Comparison of ENCODE assay signal across 13 cellular contexts in the genomic region with DNA sequence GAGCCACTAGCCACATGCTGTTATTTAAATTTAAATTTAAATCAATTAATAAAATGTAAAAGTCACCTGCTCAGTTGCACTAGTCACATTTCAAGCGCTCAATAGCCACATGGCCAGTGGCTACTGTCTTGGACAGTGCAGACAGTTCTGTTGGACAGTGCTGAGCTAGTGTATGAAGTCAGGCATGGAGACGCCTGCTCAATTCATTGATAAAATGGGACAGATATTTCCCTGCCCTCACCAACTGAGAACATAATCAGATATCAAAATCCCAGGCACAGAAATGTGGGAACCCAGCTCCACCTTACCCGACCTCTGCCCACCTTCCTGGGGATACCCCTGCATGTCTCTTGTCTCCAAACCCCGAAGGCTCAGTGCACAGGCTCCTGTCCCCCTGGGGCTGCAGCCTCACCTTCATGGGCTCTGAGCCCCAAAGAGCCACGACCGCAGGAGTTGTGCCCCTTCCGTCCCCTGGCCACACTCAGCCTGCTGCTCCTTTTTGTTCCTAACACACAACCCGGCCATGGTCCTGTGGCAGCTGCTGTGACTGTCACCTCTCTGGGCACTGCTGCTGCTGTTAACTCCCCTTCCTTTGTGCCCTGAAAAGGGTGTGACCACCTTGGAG.
DNase-seq lines count a peak whose midpoint lies in the region; ATAC-seq, FAIRE-seq and TF ChIP-seq lines count a peak whose summit lies in the region.
"Had no signal": no experiment of that assay in that cellular context is flagged by ENCODE, and none has a peak within 500 bp of the region (broad histone marks: within the 10 kb centered on the region; RNA-seq: fewer than 3 reads in every experiment).

No MANE protein-coding gene starts in this region.

- DNase-seq in A549 (ENCODE audit: low read depth in 1 of 2, low spot score in 1 of 2), result no peak
- no peak for DNase-seq in Right ventricle myocardium superior
- no peak for DNase-seq in prostate gland (ENCODE audit: low spot score)
- no peak for DNase-seq in Kasumi-1 (lab: John Stamatoyannopoulos, UW)
- DNase-seq in SHP77 (lab: John Stamatoyannopoulos, UW), result no peak
- DNase-seq in T-helper 17 cell, result no peak
- DNase-seq: ACHN; activated CD8-positive, alpha-beta memory T cell treated with anti-CD3 and anti-CD28 coated beads, Interleukin-2, amount 10 ng/mL, durations not matched to agents 7 days and 5 days; NCI-H1930 had no signal

- FAIRE-seq in A549 (lab: Jason Lieb, UNC), result no peak

- WGBS in A549 (ENCODE audit: missing lambda C conversion rate), result 83% methylated on average over 7 of the region's 8 CpGs
- WGBS in prostate gland, result 79% methylated on average over 8 of the region's 8 CpGs

- H3K27ac ChIP-seq in A549, result peak overlapping the region in 1 of 2 experiments; percentile 72; a peak in 3 of 6 replicates
- H3K27ac ChIP-seq in VCaP, result peak overlapping the region; percentile 33
- peak overlapping the region; percentile 44 to 55 for H3K27ac ChIP-seq in prostate gland
- H3K27ac ChIP-seq: colonic mucosa had no signal

- no peaks in the 10 kb centered on the region for H3K36me3 Mint-ChIP-seq in T-helper 17 cell (ENCODE audit: low read depth)
- H3K36me3 Mint-ChIP-seq: activated CD8-positive, alpha-beta memory T cell treated with anti-CD3 and anti-CD28 coated beads, Interleukin-2, amount 10 ng/mL, durations not matched to agents 7 days and 5 days had no signal

- no peak for TF ChIP-seq RAD21 in A549 (conservative IDR thresholded peaks at IDR 0.05 in 1 of 2, IDR thresholded peaks at IDR 0.05 in 1 of 2)

- intact Hi-C loops in Right ventricle myocardium superior (cut with DNase I) (no loop called here), prostate gland (cut with DNase I) (no loop called here)

- H3K4me3 ChIP-seq in A549, result no peak overlapping the region
- no peak overlapping the region for H3K4me3 ChIP-seq in prostate gland
- H3K4me3 ChIP-seq: colonic mucosa had no signal

- peak in 1 of 2 experiments; percentile 42; a peak in 3 of 6 replicates for ATAC-seq in A549
- ATAC-seq in Right ventricle myocardium superior (ENCODE audit: poor library complexity), result peak; percentile 7
- no peak for ATAC-seq in HG03095 (IDR thresholded peaks at IDR 0.05; ENCODE audit: unreplicated experiment)
- no peak for ATAC-seq in T-helper 17 cell
- ATAC-seq: activated CD8-positive, alpha-beta memory T cell treated with anti-CD3 and anti-CD28 coated beads, Interleukin-2, amount 10 ng/mL, durations not matched to agents 7 days and 5 days had no signal

- no peaks in the 10 kb centered on the region for H3K27me3 Mint-ChIP-seq in T-helper 17 cell
- H3K27me3 Mint-ChIP-seq: activated CD8-positive, alpha-beta memory T cell treated with anti-CD3 and anti-CD28 coated beads, Interleukin-2, amount 10 ng/mL, durations not matched to agents 7 days and 5 days; activated naive CD8-positive, alpha-beta T cell had no signal

- POLR2A ChIA-PET in A549 (lab: Yijun Ruan, JAX), result no interaction called here

- H3K27ac Mint-ChIP-seq in T-helper 17 cell, result no peak overlapping the region
- H3K27ac Mint-ChIP-seq: activated CD8-positive, alpha-beta memory T cell treated with anti-CD3 and anti-CD28 coated beads, Interleukin-2, amount 10 ng/mL, durations not matched to agents 7 days and 5 days; activated naive CD8-positive, alpha-beta T cell had no signal

- H3K4me1 Mint-ChIP-seq in T-helper 17 cell, result peaks cover 12% of the 10 kb centered on the region
- H3K4me1 Mint-ChIP-seq: activated CD8-positive, alpha-beta memory T cell treated with anti-CD3 and anti-CD28 coated beads, Interleukin-2, amount 10 ng/mL, durations not matched to agents 7 days and 5 days had no signal

- no peaks in the 10 kb centered on the region for H3K36me3 ChIP-seq in prostate gland
- H3K36me3 ChIP-seq: colonic mucosa had no signal

- no peaks in the 10 kb centered on the region for H3K9me3 ChIP-seq in A549
- no peaks in the 10 kb centered on the region for H3K9me3 ChIP-seq in prostate gland
- no peaks in the 10 kb centered on the region for H3K9me3 ChIP-seq in T-helper 17 cell (ENCODE audit: control insufficient read depth, low read length, poor library complexity, severe bottlenecking)
- H3K9me3 ChIP-seq: colonic mucosa had no signal

- peak overlapping the region; percentile 35; the same call in 2 of the 3 replicates for H3K4me2 ChIP-seq in A549

- no peak overlapping the region for H3K4me3 Mint-ChIP-seq in T-helper 17 cell
- H3K4me3 Mint-ChIP-seq: activated CD8-positive, alpha-beta memory T cell treated with anti-CD3 and anti-CD28 coated beads, Interleukin-2, amount 10 ng/mL, durations not matched to agents 7 days and 5 days; activated naive CD8-positive, alpha-beta T cell had no signal

- H3K27me3 ChIP-seq in prostate gland (replicated peaks; ENCODE audit: insufficient read depth), result no peaks in the 10 kb centered on the region
- H3K27me3 ChIP-seq: colonic mucosa had no signal

- TF ChIP-seq POLR2A in A549 (IDR thresholded peaks at IDR 0.05; ENCODE audit: low read length) (no peak), prostate gland (IDR thresholded peaks at IDR 0.05) (no peak)

- no peak for TF ChIP-seq EP300 in A549 (IDR thresholded peaks at IDR 0.05)

- TF ChIP-seq CTCF in A549 (IDR thresholded peaks at IDR 0.05) (no peak), VCaP (conservative IDR thresholded peaks at IDR 0.05) (no peak), prostate gland (IDR thresholded peaks at IDR 0.05) (no peak)

- CTCF ChIA-PET in A549 (lab: Yijun Ruan, JAX), result interaction anchor here (1.1 kb wide), 1 partner anchor 117 kb away, joined by 4 read pairs; no protein-coding TSS in a partner anchor

- H3K4me1 ChIP-seq in A549 (peaks cover 20% of the 10 kb centered on the region), prostate gland (replicated peaks) (peaks cover 3% of the 10 kb centered on the region)
- H3K4me1 ChIP-seq: colonic mucosa had no signal

TF ChIP-seq in A549, 52 proteins besides CTCF, POLR2A, EP300 and RAD21:
- TF ChIP-seq HMGXB4 (CRISPR knock-in tag; IDR thresholded peaks at IDR 0.05; ENCODE audit: borderline replicate concordance) (no peak), PHF8 (IDR thresholded peaks at IDR 0.05; ENCODE audit: borderline replicate concordance, low read depth) (no peak), RNF2 (IDR thresholded peaks at IDR 0.05; ENCODE audit: borderline replicate concordance, low read depth) (no peak), ZNF302 (CRISPR knock-in tag; IDR thresholded peaks at IDR 0.05) (no peak)
